In genomic region chr12:119505001-119505400, GRCh38 we compare ENCODE assay signal across 13 cellular contexts.
A peak's percentile ranks its signal among the peaks of the same experiment; 100 is the strongest.
DNase-seq lines count a peak whose midpoint lies in the region; ATAC-seq, FAIRE-seq and TF ChIP-seq lines count a peak whose summit lies in the region.
"Had no signal": no experiment of that assay in that cellular context is flagged by ENCODE, and none has a peak within 500 bp of the region (broad histone marks: within the 10 kb centered on the region; RNA-seq: fewer than 3 reads in every experiment).

No MANE protein-coding gene starts in this region.

- H3K4me3 ChIP-seq in GM12865 (ENCODE audit: low read depth, low read length) (no peak overlapping the region), lower leg skin (ENCODE audit: low read depth, poor library complexity, severe bottlenecking) (no peak overlapping the region)

- intact Hi-C loops in lower leg skin (cut with DNase I; ENCODE audit: low total_unique reads), result no loop called here

- no peak for TF ChIP-seq POLR2A in lower leg skin (IDR thresholded peaks at IDR 0.05)

- peak; percentile 1 for DNase-seq in GM12865 (ENCODE audit: low read depth)
- peak; percentile 19 for DNase-seq in RWPE1 (ENCODE audit: low spot score)
- peak; percentile 66 for DNase-seq in islet precursor cell
- peak; percentile 26 for DNase-seq in urothelium cell line (ENCODE audit: low spot score)
- DNase-seq in lower leg skin (ENCODE audit: low spot score in 2 of 2), result no peak
- no peak for DNase-seq in T-cell
- DNase-seq: CD8-positive, alpha-beta memory T cell; NCI-H1105 treated with DMSO at 0.1 percent for 48 hours; NCI-H187 treated with DMSO at 0.1 percent for 48 hours; NCI-H774 had no signal

- peaks cover 7 to 24% of the 10 kb centered on the region in 2 donors for H3K27me3 Mint-ChIP-seq in T-cell

- H3K27ac ChIP-seq in RWPE1, result no peak overlapping the region
- H3K27ac ChIP-seq: KMS-11 had no signal

- H3K36me3 Mint-ChIP-seq in T-cell, result no peaks in the 10 kb centered on the region
- H3K36me3 Mint-ChIP-seq: CD8-positive, alpha-beta memory T cell had no signal

- POLR2A ChIA-PET in RWPE1 (lab: Yijun Ruan, JAX; ENCODE audit: low non-redundant PET), result no interaction called here
- POLR2A ChIA-PET in T-cell (lab: Charles Lee), result no interaction called here

- H3K4me1 Mint-ChIP-seq in T-cell, result no peaks in the 10 kb centered on the region
- H3K4me1 Mint-ChIP-seq: CD8-positive, alpha-beta memory T cell had no signal

- ATAC-seq in GM19328 (IDR thresholded peaks at IDR 0.05; ENCODE audit: unreplicated experiment) (no peak), T-cell (replicated peaks in 1 of 4) (no peak)
- ATAC-seq: HepG2 had no signal

- 76 to 95% methylated on average over 6 of the region's 6 CpGs for WGBS in lower leg skin, 2 donors

- no peak overlapping the region for H3K4me3 Mint-ChIP-seq in T-cell
- H3K4me3 Mint-ChIP-seq: CD8-positive, alpha-beta memory T cell had no signal

- FAIRE-seq in urothelium cell line (lab: Jason Lieb, UNC), result no peak
- FAIRE-seq: HepG2 had no signal

- H3K27ac Mint-ChIP-seq in T-cell, result no peak overlapping the region
- H3K27ac Mint-ChIP-seq: CD8-positive, alpha-beta memory T cell had no signal

- CTCF ChIA-PET in RWPE1 (lab: Yijun Ruan, JAX) (no interaction called here), T-cell (lab: Charles Lee) (no interaction called here)

- TF ChIP-seq CTCF in GM12865 (IDR thresholded peaks at IDR 0.05; ENCODE audit: insufficient read depth, low read depth, low read length, missing control alignments) (no peak), RWPE1 (conservative IDR thresholded peaks at IDR 0.05; ENCODE audit: low read depth) (no peak), lower leg skin (IDR thresholded peaks at IDR 0.05) (no peak)

- H3K9me3 Mint-ChIP-seq in T-cell, result no peaks in the 10 kb centered on the region

Comparison
In these comparisons a context has a peak if more than half of its experiments do, and no peak if none do; other contexts are left out.
1. DNase-seq: peak in GM12865 (single experiment), RWPE1 (single experiment), islet precursor cell (single experiment) and urothelium cell line (single experiment); none in lower leg skin (0 of 2) and T-cell (0 of 34).